Comparison of ENCODE assay signal across 14 cellular contexts in the genomic region with DNA sequence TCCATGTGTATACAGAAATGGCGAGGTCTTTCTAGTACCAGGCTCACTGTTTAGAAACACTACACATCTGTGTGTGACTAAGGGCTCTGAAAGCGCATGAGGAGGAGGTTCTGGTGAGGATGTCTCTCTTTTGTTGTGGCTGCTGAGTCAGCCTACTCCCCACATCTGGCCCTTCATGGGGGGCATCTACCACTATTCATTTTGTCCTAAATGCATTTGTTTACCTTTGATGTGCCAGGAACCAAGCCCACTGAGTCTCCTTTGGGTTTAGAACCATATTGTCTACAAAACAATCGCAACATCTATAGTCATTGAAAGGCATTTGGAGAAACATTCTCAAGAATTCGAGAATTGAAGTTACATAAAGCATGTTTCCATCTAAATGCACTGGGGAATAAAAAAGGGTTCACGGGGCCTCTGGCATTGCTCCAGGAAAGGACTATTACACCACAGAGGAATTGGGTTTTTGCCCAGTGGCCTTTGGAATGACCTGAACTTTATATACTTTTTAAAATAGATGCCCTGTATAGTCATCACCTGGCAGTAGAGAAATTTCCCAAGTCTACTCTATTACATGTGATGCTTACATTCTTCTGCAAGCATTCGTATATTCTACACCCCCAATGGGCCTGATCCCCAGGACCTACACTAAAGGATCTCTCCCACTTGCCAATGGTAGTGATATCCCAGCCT. TPM values are rescaled to one million over a fixed set of nuclear protein-coding genes. Genes with fewer than 3 reads are reported as not detected.
DNase-seq lines count a peak whose midpoint lies in the region; ATAC-seq and TF ChIP-seq lines count a peak whose summit lies in the region.
"Had no signal": no experiment of that assay in that cellular context is flagged by ENCODE, and none has a peak within 500 bp of the region (broad histone marks: within the 10 kb centered on the region; RNA-seq: fewer than 3 reads in every experiment).

No MANE protein-coding gene starts in this region.

- H3K9me3 ChIP-seq in GM23248 (ENCODE audit: low read depth), result no peaks in the 10 kb centered on the region
- no peaks in the 10 kb centered on the region for H3K9me3 ChIP-seq in PC-3 (ENCODE audit: low read length)
- H3K9me3 ChIP-seq in sigmoid colon, result no peaks in the 10 kb centered on the region
- H3K9me3 ChIP-seq: heart left ventricle, psoas muscle had no signal

- no peak for TF ChIP-seq EP300 in sigmoid colon (IDR thresholded peaks at IDR 0.05)

- H3K27ac ChIP-seq in GM23248, result no peak overlapping the region
- H3K27ac ChIP-seq in PC-3 (ENCODE audit: low read length), result no peak overlapping the region
- H3K27ac ChIP-seq in sigmoid colon, result peak overlapping the region; percentile 76 to 89 (median 83)
- H3K27ac ChIP-seq: psoas muscle had no signal

- no peak for TF ChIP-seq POLR2A in sigmoid colon (IDR thresholded peaks at IDR 0.05)

- WGBS in GM23248 (ENCODE audit: low coverage in 1 of 2, low lambda C conversion rate in 2 of 2, missing lambda C conversion rate in 2 of 2), 2 experiments, result 40 to 41% methylated on average over 6 of the region's 6 CpGs
- WGBS in sigmoid colon, 2 donors, result 50 to 77% methylated on average over 6 of the region's 6 CpGs

- intact Hi-C loops in PC-3 (cut with micrococcal nuclease), result no loop called here
- intact Hi-C loops in sigmoid colon (cut with DNase I), result loop anchor here (5.0 kb wide), 1 partner anchor 84 kb away; no protein-coding TSS in a partner anchor

- POLR2A ChIA-PET in PC-3 (lab: Charles Lee; ENCODE audit: unreplicated experiment) (no interaction called here), HEK293T (lab: Yijun Ruan, JAX) (no interaction called here)

- CTCF ChIA-PET in PC-3 (lab: Charles Lee), result no interaction called here
- CTCF ChIA-PET in HEK293T (lab: Yijun Ruan, JAX), result interaction anchor here (0.7 kb wide), 1 partner anchor 31 kb away, joined by 3 read pairs; no protein-coding TSS in a partner anchor

- H3K9ac ChIP-seq in GM23248 (no peak overlapping the region), PC-3 (ENCODE audit: low read length) (no peak overlapping the region)

- H2AFZ ChIP-seq in GM23248 (no peak overlapping the region), PC-3 (ENCODE audit: low read length) (no peak overlapping the region)

- H3K36me3 ChIP-seq in GM23248 (ENCODE audit: low read depth) (no peaks in the 10 kb centered on the region), PC-3 (ENCODE audit: low read depth, low read length) (no peaks in the 10 kb centered on the region), sigmoid colon (no peaks in the 10 kb centered on the region)
- H3K36me3 ChIP-seq: heart left ventricle had no signal

- H3K9me2 ChIP-seq in GM23248 (ENCODE audit: insufficient read depth) (no peaks in the 10 kb centered on the region), PC-3 (replicated peaks; ENCODE audit: low read length) (no peaks in the 10 kb centered on the region)

- peak; percentile 76 for DNase-seq in GM23248
- peak; percentile 53 for DNase-seq in PC-3
- DNase-seq in fibroblast of mammary gland (ENCODE audit: low read depth), result peak; percentile 93
- DNase-seq in sigmoid colon, result no peak
- DNase-seq in HEK293T (ENCODE audit: extremely low spot score), result no peak
- DNase-seq in hippocampal formation (lab: John Stamatoyannopoulos, UW), result no peak
- DNase-seq: activated T-cell treated with anti-CD3 and anti-CD28 coated beads, Interleukin-2, amount 50 U/mL, for 4 hours; heart left ventricle; NCI-H2107; psoas muscle had no signal

- no TSS peak for BruUV-seq in PC-3 (replicated peaks; lab: Mats Ljungman, UMichigan)

- H3K27me3 ChIP-seq in GM23248 (replicated peaks; ENCODE audit: insufficient read depth), result no peaks in the 10 kb centered on the region
- H3K27me3 ChIP-seq in PC-3 (ENCODE audit: low read length), result no peaks in the 10 kb centered on the region
- H3K27me3 ChIP-seq in sigmoid colon, result no peaks in the 10 kb centered on the region
- H3K27me3 ChIP-seq: heart left ventricle had no signal

- H3K4me1 ChIP-seq in GM23248 (ENCODE audit: insufficient read depth), result peaks cover 34% of the 10 kb centered on the region
- H3K4me1 ChIP-seq in PC-3 (ENCODE audit: insufficient read depth, low read length), result peaks cover 23% of the 10 kb centered on the region
- peaks cover 3 to 59% (median 46%) of the 10 kb centered on the region in 4 donors for H3K4me1 ChIP-seq in sigmoid colon
- H3K4me1 ChIP-seq: psoas muscle had no signal

- H4K20me1 ChIP-seq in GM23248 (ENCODE audit: insufficient read depth), result no peaks in the 10 kb centered on the region
- H4K20me1 ChIP-seq in PC-3 (ENCODE audit: low read length), result no peaks in the 10 kb centered on the region

- H3K79me2 ChIP-seq in GM23248 (ENCODE audit: insufficient read depth) (no peaks in the 10 kb centered on the region), PC-3 (ENCODE audit: low read length) (no peaks in the 10 kb centered on the region)

- H3F3A ChIP-seq in GM23248 (ENCODE audit: insufficient read depth), result no peaks in the 10 kb centered on the region; the same call in 1 of the 2 replicates
- no peaks in the 10 kb centered on the region for H3F3A ChIP-seq in PC-3 (ENCODE audit: low read length, unreplicated experiment)

- H3K4me2 ChIP-seq in GM23248 (ENCODE audit: unreplicated experiment), result no peak overlapping the region
- H3K4me2 ChIP-seq in PC-3 (ENCODE audit: low read length), result 0 out of 2 replicates have a peak overlapping the region, but pooled peaks have one; percentile 4

- in situ Hi-C loops in GM23248 (cut with MboI), result no loop called here

- H3K4me3 ChIP-seq in GM23248, result no peak overlapping the region
- no peak overlapping the region for H3K4me3 ChIP-seq in PC-3 (ENCODE audit: low read length)
- no peak overlapping the region for H3K4me3 ChIP-seq in fibroblast of mammary gland (ENCODE audit: control insufficient read depth, low read depth, low read length)
- no peak overlapping the region for H3K4me3 ChIP-seq in sigmoid colon
- H3K4me3 ChIP-seq: heart left ventricle, psoas muscle had no signal

- ATAC-seq in PC-3, result no peak
- no peak for ATAC-seq in HG02623 (IDR thresholded peaks at IDR 0.05; ENCODE audit: unreplicated experiment)
- no peak for ATAC-seq in esophagus mucosa
- ATAC-seq: activated T-cell treated with anti-CD3 and anti-CD28 coated beads, Interleukin-2, amount 50 U/mL, for 4 hours; heart left ventricle; Panc1; psoas muscle had no signal

- TF ChIP-seq CTCF in PC-3 (conservative IDR thresholded peaks at IDR 0.05; ENCODE audit: low read depth, low read length) (no peak), fibroblast of mammary gland (conservative IDR thresholded peaks at IDR 0.05; ENCODE audit: control insufficient read depth, insufficient read depth, low read depth, low read length) (no peak), sigmoid colon (IDR thresholded peaks at IDR 0.05) (no peak)

TF ChIP-seq in HEK293T, 16 proteins besides CTCF, POLR2A, EP300 and RAD21:
- TF ChIP-seq TARDBP (IDR thresholded peaks at IDR 0.05) (no peak), ARNT (IDR thresholded peaks at IDR 0.05) (no peak), FOXK2 (IDR thresholded peaks at IDR 0.05) (no peak), ZNF384 (IDR thresholded peaks at IDR 0.05) (no peak), FOXM1 (IDR thresholded peaks at IDR 0.05; ENCODE audit: borderline replicate concordance) (no peak), NFRKB (IDR thresholded peaks at IDR 0.05) (no peak), CTBP1 (IDR thresholded peaks at IDR 0.05; ENCODE audit: borderline replicate concordance) (no peak), SUZ12 (IDR thresholded peaks at IDR 0.05) (no peak), BHLHE40 (IDR thresholded peaks at IDR 0.05; ENCODE audit: borderline replicate concordance) (no peak), FOXA1 (IDR thresholded peaks at IDR 0.05) (no peak)

RNA-seq across cellular contexts. Expression of gene ADORA3, which starts 35.1 kb away (rescaled TPM):
- total RNA-seq in GM23248 (2014; rRNA removed; shearing (Covaris generic)), result not detected in 2 replicates
- polyA plus RNA-seq in GM23248 (2016; fragmentation: Nextera tagmentation; extraction: Ambion mirVana) (not detected in 2 replicates), sigmoid colon (10 to 100 TPM in 1 of 3 donors, 1 to 10 TPM in 2; 3.0 to 20.6 (median 5.4) TPM)
- total RNA-seq in PC-3 (2014; rRNA removed) (not detected in 2 replicates), sigmoid colon (10 to 100 TPM in 2 of 4 donors, 1 to 10 TPM in 2; 3.0 to 12.8 (median 10.4) TPM), esophagus mucosa (0.64 TPM)
- total RNA-seq: activated T-cell treated with anti-CD3 and anti-CD28 coated beads, Interleukin-2, amount 50 U/mL, for 4 hours had no signal

RNA-seq across cellular contexts. Expression of gene TMIGD3, which starts 35.1 kb away (rescaled TPM):
- total RNA-seq in GM23248 (2014; rRNA removed; shearing (Covaris generic)), result not detected in 2 replicates
- not detected in 2 replicates for polyA plus RNA-seq in GM23248 (2016; fragmentation: Nextera tagmentation; extraction: Ambion mirVana)
- not detected in 2 replicates for total RNA-seq in PC-3 (2014; rRNA removed)
- total RNA-seq in sigmoid colon, result 1 to 10 TPM; 1.9 to 7.5 (median 5.1) TPM
- polyA plus RNA-seq in sigmoid colon, result 10 to 100 TPM in 1 of 3 donors, 1 to 10 TPM in 2; 3.4 to 29.8 (median 6.6) TPM
- total RNA-seq in esophagus mucosa, result not detected
- total RNA-seq: activated T-cell treated with anti-CD3 and anti-CD28 coated beads, Interleukin-2, amount 50 U/mL, for 4 hours had no signal
- polyA plus RNA-seq: IgD-negative memory B cell had no signal

Comparison
In these comparisons a context has a peak if more than half of its experiments do, and no peak if none do; other contexts are left out.
1. DNase-seq: peak in GM23248 (single experiment), PC-3 (single experiment) and fibroblast of mammary gland (single experiment); none in sigmoid colon (single experiment), HEK293T (single experiment) and hippocampal formation (0 of 2).
2. H3K27ac ChIP-seq: peak in sigmoid colon (4 of 4); none in GM23248 (single experiment) and PC-3 (single experiment).